8 cellular contexts compared by ENCODE assay signal in the genomic region with DNA sequence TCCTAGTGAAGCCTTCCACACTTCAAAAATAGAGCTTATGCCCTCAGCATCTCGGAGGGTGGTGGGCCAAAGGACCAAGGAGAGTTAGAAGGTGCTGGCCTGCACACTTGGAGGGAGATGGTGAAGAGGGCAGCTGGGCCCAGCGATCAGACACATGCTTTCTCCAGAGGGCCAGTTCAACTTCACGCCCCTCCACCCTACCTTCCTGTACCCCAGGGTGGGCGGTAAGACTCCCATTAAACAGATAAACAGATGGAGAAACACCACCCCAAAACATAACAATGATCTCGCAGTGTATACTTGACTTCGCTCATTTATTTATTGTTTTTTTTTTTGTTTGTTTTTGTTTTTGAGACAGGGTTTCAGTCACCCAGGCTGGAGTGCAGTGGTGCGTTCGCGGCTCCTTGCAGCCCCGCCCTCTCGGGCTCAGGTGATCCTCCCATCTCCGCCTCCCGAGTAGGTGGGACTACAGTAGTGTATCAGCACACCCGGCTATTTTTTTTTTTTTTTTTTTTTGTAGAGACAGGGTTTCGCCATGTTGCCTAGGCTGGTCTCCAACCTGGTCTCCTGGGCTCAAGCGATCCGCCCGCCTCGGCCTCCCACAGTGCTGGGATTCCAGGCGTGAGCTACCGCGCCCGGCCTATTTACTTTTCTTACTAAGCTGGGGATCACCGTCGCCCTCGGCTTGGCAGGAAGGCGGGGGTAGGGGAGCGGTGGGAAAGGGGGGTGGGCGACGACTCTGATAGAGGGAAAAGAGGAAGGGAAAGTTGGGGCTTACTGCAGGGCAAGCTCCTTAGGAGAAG.
A peak's percentile ranks its signal among the peaks of the same experiment; 100 is the strongest.
DNase-seq lines count a peak whose midpoint lies in the region; ATAC-seq lines count a peak whose summit lies in the region.

No MANE protein-coding gene starts in this region.

- H3K27ac ChIP-seq in mucosa of rectum (ENCODE audit: low read depth in 2 of 2, low read length in 2 of 2) = peak overlapping the region; percentile 88 to 91

- peak overlapping the region; percentile 96 to 98 for H3K4me3 ChIP-seq in mucosa of rectum (ENCODE audit: low read length in 2 of 2)

- H3K9ac ChIP-seq in mucosa of rectum (ENCODE audit: low read depth in 1 of 2, low read length in 2 of 2) = peak overlapping the region; percentile 79 to 91

- DNase-seq in NCI-H82 (lab: John Stamatoyannopoulos, UW) (peak; percentile 86), NCI-H82 treated with DMSO at 0.1 percent for 48 hours (lab: John Stamatoyannopoulos, UW; ENCODE audit: unreplicated experiment) (no peak), NCI-H748 treated with DMSO at 0.1 percent for 48 hours (lab: John Stamatoyannopoulos, UW) (peak; percentile 35)
- peak; percentile 57 to 70 for DNase-seq in activated CD8-positive, alpha-beta memory T cell treated with anti-CD3 and anti-CD28 coated beads for 1 hour (ENCODE audit: extremely low read depth in 1 of 2, low read depth in 1 of 2)
- peak; percentile 82 to 86 (median 82) for DNase-seq in effector memory CD8-positive, alpha-beta T cell
- DNase-seq in stimulated activated CD8-positive, alpha-beta memory T cell treated with anti-CD3 and anti-CD28 coated beads, Interleukin-7, amount 100 ng/mL, for 24 hours (ENCODE audit: low read depth) = peak; percentile 70

- H3K27me3 ChIP-seq in mucosa of rectum (ENCODE audit: control insufficient read depth in 2 of 2, insufficient read depth in 2 of 2, low read length in 2 of 2) = no peaks in the 10 kb centered on the region

- no peaks in the 10 kb centered on the region for H3K27me3 Mint-ChIP-seq in effector memory CD8-positive, alpha-beta T cell

- H3K9me3 ChIP-seq in mucosa of rectum (ENCODE audit: control insufficient read depth in 2 of 2, low read length in 2 of 2) = no peaks in the 10 kb centered on the region

- peak overlapping the region; percentile 81 to 95 for H3K27ac Mint-ChIP-seq in effector memory CD8-positive, alpha-beta T cell

- H3K9me3 Mint-ChIP-seq in effector memory CD8-positive, alpha-beta T cell = no peaks in the 10 kb centered on the region

- peak; percentile 50 for ATAC-seq in HG03342 (IDR thresholded peaks at IDR 0.05; ENCODE audit: unreplicated experiment)
- peak; percentile 66 for ATAC-seq in effector memory CD8-positive, alpha-beta T cell (replicated peaks)

- no peaks in the 10 kb centered on the region for H3K36me3 ChIP-seq in mucosa of rectum (ENCODE audit: control insufficient read depth in 2 of 2, insufficient read depth in 2 of 2, low read length in 2 of 2)

- peak overlapping the region; percentile 92 to 95 for H3K4me3 Mint-ChIP-seq in effector memory CD8-positive, alpha-beta T cell

- H3K4me1 Mint-ChIP-seq in effector memory CD8-positive, alpha-beta T cell (ENCODE audit: low read depth in 2 of 2) = peaks cover 20 to 27% of the 10 kb centered on the region in 2 donors

- peaks cover 18% of the 10 kb centered on the region for H3K36me3 Mint-ChIP-seq in effector memory CD8-positive, alpha-beta T cell (ENCODE audit: insufficient read depth)

- peaks cover 12 to 14% of the 10 kb centered on the region in 2 donors for H3K4me1 ChIP-seq in mucosa of rectum (ENCODE audit: control insufficient read depth in 2 of 2, insufficient read depth in 2 of 2, low read length in 2 of 2)
